Comparison of ENCODE assay signal across 19 cellular contexts in genomic region chr3:55331524-55331923, GRCh38.
DNase-seq lines count a peak whose midpoint lies in the region; ATAC-seq, FAIRE-seq and TF ChIP-seq lines count a peak whose summit lies in the region.
"Had no signal": no experiment of that assay in that cellular context is flagged by ENCODE, and none has a peak within 500 bp of the region (broad histone marks: within the 10 kb centered on the region; RNA-seq: fewer than 3 reads in every experiment).

No MANE protein-coding gene starts in this region.

- H3K36me3 ChIP-seq in ACC112 (ENCODE audit: insufficient read depth, low read length) (no peaks in the 10 kb centered on the region), mesenchymal stem cell (ENCODE audit: control insufficient read depth in 1 of 2, insufficient read depth in 2 of 2, low read depth in 1 of 2, low read length in 2 of 2) (no peaks in the 10 kb centered on the region)
- H3K36me3 ChIP-seq: BLaER1 treated with 17β-estradiol and CSF1 and Interleukin-3, amounts not matched to agents 10 nM and 100 nM; HAP-1 had no signal

- no peak for ATAC-seq in GM18907 (IDR thresholded peaks at IDR 0.05; ENCODE audit: unreplicated experiment)
- ATAC-seq: CD8-positive, alpha-beta T cell; GM12878 had no signal

- 97% methylated on average over 2 of the region's 2 CpGs for WGBS in mesenchymal stem cell

- no peak overlapping the region for H2BK15ac ChIP-seq in mesenchymal stem cell (ENCODE audit: low read depth, poor library complexity, severe bottlenecking)

- no peak overlapping the region for H3K23ac ChIP-seq in mesenchymal stem cell (ENCODE audit: low read length in 2 of 2)

- H3K27me3 Mint-ChIP-seq in HFFc6 (ENCODE audit: insufficient read depth): peaks cover 3% of the 10 kb centered on the region
- H3K27me3 Mint-ChIP-seq: IgD-negative memory B cell had no signal

- H3K9me3 Mint-ChIP-seq in HFFc6: no peaks in the 10 kb centered on the region
- H3K9me3 Mint-ChIP-seq: CD8-positive, alpha-beta T cell had no signal

- no peaks in the 10 kb centered on the region for H3K79me1 ChIP-seq in mesenchymal stem cell (replicated peaks; ENCODE audit: low read length, poor library complexity, severe bottlenecking)

- no peak overlapping the region for H3K14ac ChIP-seq in mesenchymal stem cell (ENCODE audit: low read length in 2 of 2)

- H3K4me2 ChIP-seq in mesenchymal stem cell (ENCODE audit: low read length, poor library complexity, severe bottlenecking): no peak overlapping the region
- H3K4me2 ChIP-seq: BLaER1 treated with 17β-estradiol and CSF1 and Interleukin-3, amounts not matched to agents 10 nM and 100 nM had no signal

- peaks cover 30% of the 10 kb centered on the region for H3K4me1 ChIP-seq in ACC112 (ENCODE audit: control insufficient read depth, insufficient read depth, low read length, unreplicated experiment)
- peaks cover 22% of the 10 kb centered on the region for H3K4me1 ChIP-seq in mesenchymal stem cell (ENCODE audit: control insufficient read depth, insufficient read depth, low read depth, low read length)
- H3K4me1 ChIP-seq: BLaER1 treated with 17β-estradiol and CSF1 and Interleukin-3, amounts not matched to agents 10 nM and 100 nM; HAP-1 had no signal

- H3K27me3 ChIP-seq in ACC112 (ENCODE audit: insufficient read depth, low read length) (no peaks in the 10 kb centered on the region), mesenchymal stem cell (ENCODE audit: control insufficient read depth in 1 of 2, insufficient read depth in 1 of 2, low read length in 2 of 2) (peaks cover 0 to under 1% of the 10 kb centered on the region in 2 experiments)
- H3K27me3 ChIP-seq: BLaER1 treated with 17β-estradiol and CSF1 and Interleukin-3, amounts not matched to agents 10 nM and 100 nM had no signal

- H2AFZ ChIP-seq in ACC112 (ENCODE audit: low read length, unreplicated experiment) (no peak overlapping the region), mesenchymal stem cell (ENCODE audit: low read depth, low read length) (no peak overlapping the region)

- peak overlapping the region; percentile 15 to 96 for H2BK12ac ChIP-seq in mesenchymal stem cell (ENCODE audit: low read length in 2 of 2)

- H3K9ac ChIP-seq in mesenchymal stem cell (ENCODE audit: low read length): no peak overlapping the region
- H3K9ac ChIP-seq: BLaER1 treated with 17β-estradiol and CSF1 and Interleukin-3, amounts not matched to agents 10 nM and 100 nM had no signal

- H2AK5ac ChIP-seq in mesenchymal stem cell (ENCODE audit: low read length, severe bottlenecking): no peak overlapping the region

- no peaks in the 10 kb centered on the region for H3K9me3 ChIP-seq in mesenchymal stem cell (ENCODE audit: control insufficient read depth, low read length)
- H3K9me3 ChIP-seq: BLaER1 treated with 17β-estradiol and CSF1 and Interleukin-3, amounts not matched to agents 10 nM and 100 nM; HAP-1 had no signal

- H3K79me2 ChIP-seq in ACC112 (ENCODE audit: control insufficient read depth, insufficient read depth, low read length, unreplicated experiment): no peaks in the 10 kb centered on the region

- peaks cover 89% of the 10 kb centered on the region for H3K4me1 Mint-ChIP-seq in HFFc6 (ENCODE audit: low read depth)
- H3K4me1 Mint-ChIP-seq: B cell, IgD-negative memory B cell had no signal

- no peak overlapping the region for H3K4me3 Mint-ChIP-seq in HFFc6
- H3K4me3 Mint-ChIP-seq: B cell; CD8-positive, alpha-beta T cell had no signal

- H3K4ac ChIP-seq in mesenchymal stem cell (ENCODE audit: low read depth in 1 of 2, low read length in 2 of 2): peak overlapping the region in 1 of 2 experiments; percentile 6

- H4K91ac ChIP-seq in mesenchymal stem cell (ENCODE audit: low read length): no peak overlapping the region

- no peak overlapping the region for H3K18ac ChIP-seq in mesenchymal stem cell (ENCODE audit: low read depth in 1 of 2, low read length in 2 of 2)

- no peak for TF ChIP-seq CTCF in HFFc6 (IDR thresholded peaks at IDR 0.05)

- H3K27ac Mint-ChIP-seq in HFFc6: peak overlapping the region; percentile 90
- H3K27ac Mint-ChIP-seq: B cell; CD8-positive, alpha-beta T cell; IgD-negative memory B cell had no signal

- peak overlapping the region; percentile 95; the same call in 1 of the 2 replicates for H3K27ac ChIP-seq in ACC112 (ENCODE audit: low read depth, low read length)
- peak overlapping the region; percentile 92 for H3K27ac ChIP-seq in mesenchymal stem cell (ENCODE audit: low read length, poor library complexity, severe bottlenecking)
- H3K27ac ChIP-seq: BLaER1 treated with 17β-estradiol and CSF1 and Interleukin-3, amounts not matched to agents 10 nM and 100 nM had no signal

- peaks cover 5% of the 10 kb centered on the region; the same call in 1 of the 2 replicates for H3K36me3 Mint-ChIP-seq in HFFc6 (ENCODE audit: low read depth)
- H3K36me3 Mint-ChIP-seq: CD8-positive, alpha-beta T cell; IgD-negative memory B cell had no signal

- DNase-seq in HFFc6 (no peak), mesenchymal stem cell (no peak), urothelium cell line (ENCODE audit: low spot score) (no peak), NCI-H128 (lab: John Stamatoyannopoulos, UW; ENCODE audit: unreplicated experiment) (no peak), cerebellar cortex (ENCODE audit: low spot score) (no peak)
- DNase-seq: 8988T; Calu3; CD8-positive, alpha-beta T cell; DMS 273 treated with DMSO at 0.1 percent for 48 hours; DMS53; DND-41 had no signal

- H4K8ac ChIP-seq in mesenchymal stem cell (ENCODE audit: low read length): no peak overlapping the region

- peak; percentile 65 for FAIRE-seq in urothelium cell line (lab: Jason Lieb, UNC)
- FAIRE-seq: GM12878, GM19239 had no signal

- H2BK120ac ChIP-seq in mesenchymal stem cell (ENCODE audit: low read depth, low read length): no peak overlapping the region

- H3K4me3 ChIP-seq in ACC112 (ENCODE audit: low read depth, low read length) (no peak overlapping the region), mesenchymal stem cell (ENCODE audit: insufficient read depth in 1 of 2, low read depth in 1 of 2, low read length in 2 of 2) (no peak overlapping the region)
- H3K4me3 ChIP-seq: BLaER1 treated with 17β-estradiol and CSF1 and Interleukin-3, amounts not matched to agents 10 nM and 100 nM; GM12878; HAP-1 had no signal

- H2BK5ac ChIP-seq in mesenchymal stem cell (ENCODE audit: low read depth, low read length, poor library complexity, severe bottlenecking): no peak overlapping the region
